In the genomic region with DNA sequence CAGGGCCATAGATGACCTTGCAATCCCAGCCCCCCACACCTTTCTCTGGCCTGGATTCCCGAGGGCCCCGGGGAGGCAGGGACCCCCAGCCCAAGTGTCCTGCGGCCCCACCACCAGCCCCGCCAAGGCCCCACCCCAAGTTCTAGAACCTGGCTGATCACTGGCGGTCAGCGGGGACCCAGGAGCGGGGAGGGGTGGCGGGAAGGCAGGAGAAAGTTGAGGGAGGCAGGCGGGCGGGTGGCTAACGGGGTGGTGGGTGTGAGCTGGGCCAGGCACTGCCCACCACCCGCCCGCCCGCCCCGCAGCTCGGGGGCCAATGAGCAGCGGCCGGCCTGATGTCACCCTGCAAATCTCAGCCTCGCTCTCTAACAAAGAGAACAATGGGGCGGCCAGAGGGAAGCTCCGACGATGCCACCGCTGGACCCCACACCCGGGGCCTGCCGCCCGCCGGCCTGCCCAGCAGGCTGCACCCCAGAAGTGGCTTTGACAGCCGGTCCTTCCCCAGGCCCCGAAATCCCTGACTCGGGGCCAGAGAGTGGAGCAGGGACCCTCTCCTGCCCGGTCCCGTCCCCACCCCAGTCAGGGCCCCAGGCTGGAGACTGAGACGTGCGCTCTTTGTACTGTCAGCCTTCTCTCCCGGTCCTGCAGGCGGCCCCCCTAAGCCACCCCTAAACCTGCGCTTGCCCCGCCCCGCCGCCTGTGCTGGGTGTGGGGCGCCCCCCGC, we compare ENCODE assay signal across 8 cellular contexts. TPM values are rescaled to one million over a fixed set of nuclear protein-coding genes. Genes with fewer than 3 reads are reported as not detected.
DNase-seq lines count a peak whose midpoint lies in the region; ATAC-seq and TF ChIP-seq lines count a peak whose summit lies in the region.

No MANE protein-coding gene starts in this region.

- H3K36me3 ChIP-seq in neural progenitor cell: no peaks in the 10 kb centered on the region

- peaks cover 60% of the 10 kb centered on the region for H4K20me1 ChIP-seq in neural progenitor cell (ENCODE audit: low read depth)

- CTCF ChIA-PET in activated naive CD4-positive, alpha-beta T cell treated with anti-CD3 and anti-CD28 coated beads, Interleukin-2, amount 10 ng/mL, durations not matched to agents 7 days and 5 days (lab: Charles Lee): no interaction called here
- CTCF ChIA-PET in activated naive CD4-positive, alpha-beta T cell treated with anti-CD3 and anti-CD28 coated beads for 36 hours (lab: Charles Lee): no interaction called here
- CTCF ChIA-PET in HEK293T (lab: Yijun Ruan, JAX): no interaction called here

- H3K27me3 Mint-ChIP-seq in activated naive CD4-positive, alpha-beta T cell treated with anti-CD3 and anti-CD28 coated beads, Interleukin-2, amount 10 ng/mL, durations not matched to agents 7 days and 5 days: peaks cover 66% of the 10 kb centered on the region
- H3K27me3 Mint-ChIP-seq in activated naive CD4-positive, alpha-beta T cell treated with anti-CD3 and anti-CD28 coated beads for 36 hours (ENCODE audit: low read depth): no peaks in the 10 kb centered on the region
- peaks cover 15% of the 10 kb centered on the region for H3K27me3 Mint-ChIP-seq in neural progenitor cell (ENCODE audit: insufficient read depth, low read depth)

- peaks cover 5% of the 10 kb centered on the region for H3K4me1 Mint-ChIP-seq in activated naive CD4-positive, alpha-beta T cell treated with anti-CD3 and anti-CD28 coated beads, Interleukin-2, amount 10 ng/mL, durations not matched to agents 7 days and 5 days
- H3K4me1 Mint-ChIP-seq in activated naive CD4-positive, alpha-beta T cell treated with anti-CD3 and anti-CD28 coated beads for 36 hours (ENCODE audit: low read depth): no peaks in the 10 kb centered on the region
- H3K4me1 Mint-ChIP-seq in neural progenitor cell: peaks cover 17% of the 10 kb centered on the region

- H2AFZ ChIP-seq in neural progenitor cell (replicated peaks): no peak overlapping the region

- H3K9me3 ChIP-seq in neural progenitor cell (ENCODE audit: low read depth): no peaks in the 10 kb centered on the region

- H3K27me3 ChIP-seq in neural progenitor cell: peaks cover 23% of the 10 kb centered on the region

- no peaks in the 10 kb centered on the region for H3K9me3 Mint-ChIP-seq in activated naive CD4-positive, alpha-beta T cell treated with anti-CD3 and anti-CD28 coated beads, Interleukin-2, amount 10 ng/mL, durations not matched to agents 7 days and 5 days
- no peaks in the 10 kb centered on the region for H3K9me3 Mint-ChIP-seq in activated naive CD4-positive, alpha-beta T cell treated with anti-CD3 and anti-CD28 coated beads for 36 hours
- peaks cover 3% of the 10 kb centered on the region for H3K9me3 Mint-ChIP-seq in neural progenitor cell

- H3K4me3 ChIP-seq in fibroblast of the aortic adventitia (ENCODE audit: low read depth, low read length): peak overlapping the region; percentile 79
- peak overlapping the region; percentile 76 for H3K4me3 ChIP-seq in neural progenitor cell

- peaks cover 11% of the 10 kb centered on the region for H3K4me1 ChIP-seq in neural progenitor cell

- H3K27ac ChIP-seq in neural progenitor cell: peak overlapping the region; percentile 89

- H3K9ac ChIP-seq in neural progenitor cell: peak overlapping the region; percentile 86

- TF ChIP-seq CTCF in fibroblast of the aortic adventitia (IDR thresholded peaks at IDR 0.05; ENCODE audit: insufficient read depth, low read length) (no peak), neural progenitor cell (IDR thresholded peaks at IDR 0.05) (no peak)

- H3K27ac Mint-ChIP-seq in activated naive CD4-positive, alpha-beta T cell treated with anti-CD3 and anti-CD28 coated beads, Interleukin-2, amount 10 ng/mL, durations not matched to agents 7 days and 5 days: no peak overlapping the region
- H3K27ac Mint-ChIP-seq in activated naive CD4-positive, alpha-beta T cell treated with anti-CD3 and anti-CD28 coated beads for 36 hours: no peak overlapping the region
- H3K27ac Mint-ChIP-seq in neural progenitor cell: no peak overlapping the region

- POLR2A ChIA-PET in HEK293T (lab: Yijun Ruan, JAX): no interaction called here

- DNase-seq in activated naive CD4-positive, alpha-beta T cell treated with anti-CD3 and anti-CD28 coated beads, Interleukin-2, amount 10 ng/mL, durations not matched to agents 7 days and 5 days: no peak
- no peak for DNase-seq in activated naive CD4-positive, alpha-beta T cell treated with anti-CD3 and anti-CD28 coated beads for 36 hours
- DNase-seq in fibroblast of the aortic adventitia (ENCODE audit: low read depth) (peak; percentile 79), neural progenitor cell (ENCODE audit: low spot score) (peak; percentile 94), HEK293T (ENCODE audit: extremely low spot score) (no peak)

- peak overlapping the region; percentile 31 for H3K4me3 Mint-ChIP-seq in activated naive CD4-positive, alpha-beta T cell treated with anti-CD3 and anti-CD28 coated beads, Interleukin-2, amount 10 ng/mL, durations not matched to agents 7 days and 5 days
- no peak overlapping the region for H3K4me3 Mint-ChIP-seq in activated naive CD4-positive, alpha-beta T cell treated with anti-CD3 and anti-CD28 coated beads for 36 hours
- H3K4me3 Mint-ChIP-seq in neural progenitor cell: peak overlapping the region; percentile 83

- H3K36me3 Mint-ChIP-seq in activated naive CD4-positive, alpha-beta T cell treated with anti-CD3 and anti-CD28 coated beads, Interleukin-2, amount 10 ng/mL, durations not matched to agents 7 days and 5 days: no peaks in the 10 kb centered on the region
- no peaks in the 10 kb centered on the region for H3K36me3 Mint-ChIP-seq in activated naive CD4-positive, alpha-beta T cell treated with anti-CD3 and anti-CD28 coated beads for 36 hours (ENCODE audit: low read depth)
- peaks cover 10% of the 10 kb centered on the region for H3K36me3 Mint-ChIP-seq in neural progenitor cell

- intact Hi-C loops in activated naive CD4-positive, alpha-beta T cell treated with anti-CD3 and anti-CD28 coated beads for 36 hours (cut with micrococcal nuclease): no loop called here

- H3K79me2 ChIP-seq in neural progenitor cell (ENCODE audit: low read depth): peaks cover 60% of the 10 kb centered on the region

- H3F3A ChIP-seq in neural progenitor cell (ENCODE audit: low read depth): peaks cover 7% of the 10 kb centered on the region

- peak overlapping the region; percentile 91 for H3K4me2 ChIP-seq in neural progenitor cell

- ATAC-seq in SK-N-SH treated with all-trans-retinoic acid at 6 μM for 48 hours (peak; percentile 96), GM21528 (IDR thresholded peaks at IDR 0.05; ENCODE audit: low FRiP score, unreplicated experiment) (no peak), GM19452 (IDR thresholded peaks at IDR 0.05; ENCODE audit: unreplicated experiment) (no peak)

TF ChIP-seq in SK-N-SH treated with all-trans-retinoic acid at 6 μM for 48 hours, 23 proteins besides CTCF, POLR2A, EP300 and RAD21 (continues in another document):
- no peak for TF ChIP-seq BACH2 (CRISPR knock-in tag; IDR thresholded peaks at IDR 0.05; ENCODE audit: borderline replicate concordance)
- no peak for TF ChIP-seq ZFP30 (CRISPR knock-in tag; IDR thresholded peaks at IDR 0.05)
- TF ChIP-seq ZNF565 (CRISPR knock-in tag; conservative IDR thresholded peaks at IDR 0.05; ENCODE audit: low read depth): no peak

TF ChIP-seq in HEK293T, 16 proteins besides CTCF, POLR2A, EP300 and RAD21:
- no peak for TF ChIP-seq ELF4 (IDR thresholded peaks at IDR 0.05)
- no peak for TF ChIP-seq BHLHE40 (IDR thresholded peaks at IDR 0.05; ENCODE audit: borderline replicate concordance)
- TF ChIP-seq FOXA1 (IDR thresholded peaks at IDR 0.05): no peak
- TF ChIP-seq NFRKB (IDR thresholded peaks at IDR 0.05): no peak
- TF ChIP-seq ARNT (IDR thresholded peaks at IDR 0.05): no peak
- no peak for TF ChIP-seq CTBP1 (IDR thresholded peaks at IDR 0.05; ENCODE audit: borderline replicate concordance)
- TF ChIP-seq HDGF (IDR thresholded peaks at IDR 0.05; ENCODE audit: borderline replicate concordance): no peak
- no peak for TF ChIP-seq LEF1 (IDR thresholded peaks at IDR 0.05; ENCODE audit: borderline replicate concordance)
- TF ChIP-seq L3MBTL2 (conservative IDR thresholded peaks at IDR 0.05): no peak
- no peak for TF ChIP-seq FOXK2 (IDR thresholded peaks at IDR 0.05)
- no peak for TF ChIP-seq PKNOX1 (IDR thresholded peaks at IDR 0.05)

RNA-seq across cellular contexts. Expression of gene MEX3D, which starts 1.6 kb away (rescaled TPM):
- 1 to 10 TPM; 2.0 to 2.1 TPM for total RNA-seq in activated naive CD4-positive, alpha-beta T cell treated with anti-CD3 and anti-CD28 coated beads for 36 hours
- total RNA-seq in fibroblast of the aortic adventitia (ENCODE audit: low replicate concordance) (19.0 and 27.6 TPM in 2 replicates), neural progenitor cell (ENCODE audit: low replicate concordance) (15.9 and 87.3 TPM in 2 replicates)

RNA-seq across cellular contexts. Expression of gene MBD3, which starts 26.1 kb away (rescaled TPM):
- 10 to 100 TPM; 58.1 to 63.7 TPM for total RNA-seq in activated naive CD4-positive, alpha-beta T cell treated with anti-CD3 and anti-CD28 coated beads for 36 hours
- total RNA-seq in fibroblast of the aortic adventitia (ENCODE audit: low replicate concordance) (66.3 and 77.3 TPM in 2 replicates), neural progenitor cell (ENCODE audit: low replicate concordance) (34.2 and 117 TPM in 2 replicates)

RNA-seq across cellular contexts. Expression of gene UQCR11, which starts 38.7 kb away (rescaled TPM):
- 100 to 1,000 TPM; 281 to 293 TPM for total RNA-seq in activated naive CD4-positive, alpha-beta T cell treated with anti-CD3 and anti-CD28 coated beads for 36 hours
- total RNA-seq in fibroblast of the aortic adventitia (ENCODE audit: low replicate concordance) (28.9 and 37.6 TPM in 2 replicates), neural progenitor cell (ENCODE audit: low replicate concordance) (37.4 and 51.4 TPM in 2 replicates)

RNA-seq across cellular contexts. Expression of gene PLK5, which starts 42.7 kb away (rescaled TPM):
- total RNA-seq in activated naive CD4-positive, alpha-beta T cell treated with anti-CD3 and anti-CD28 coated beads for 36 hours: not detected
- total RNA-seq in fibroblast of the aortic adventitia (ENCODE audit: low replicate concordance): not detected in 2 replicates
- total RNA-seq in neural progenitor cell (ENCODE audit: low replicate concordance): 0.81 TPM in 1 of 2 replicates, not detected in the other

RNA-seq across cellular contexts. Expression of gene ADAMTSL5, which starts 53.7 kb away (rescaled TPM):
- 1 to 10 TPM in 1 of 2 experiments, under 1 TPM in 1; 0.95 to 1.6 TPM for total RNA-seq in activated naive CD4-positive, alpha-beta T cell treated with anti-CD3 and anti-CD28 coated beads for 36 hours
- total RNA-seq in fibroblast of the aortic adventitia (ENCODE audit: low replicate concordance) (1.2 and 4.2 TPM in 2 replicates), neural progenitor cell (ENCODE audit: low replicate concordance) (0.12 and 0.13 TPM in 2 replicates)

Comparison
In these comparisons a context has a peak if more than half of its experiments do, and no peak if none do; other contexts are left out.
1. DNase-seq: peak in fibroblast of the aortic adventitia (single experiment) and neural progenitor cell (single experiment); none in activated naive CD4-positive, alpha-beta T cell treated with anti-CD3 and anti-CD28 coated beads, Interleukin-2, amount 10 ng/mL, durations not matched to agents 7 days and 5 days (single experiment), activated naive CD4-positive, alpha-beta T cell treated with anti-CD3 and anti-CD28 coated beads for 36 hours (single experiment) and HEK293T (single experiment).